In genomic region chr9:20532584-20532983, GRCh38 we compare ENCODE assay signal across 17 cellular contexts.
"Had no signal": no experiment of that assay in that cellular context is flagged by ENCODE, and none has a peak within 500 bp of the region (broad histone marks: within the 10 kb centered on the region; RNA-seq: fewer than 3 reads in every experiment).

No MANE protein-coding gene starts in this region.

- ATAC-seq: foreskin keratinocyte; left colon; naive thymus-derived CD8-positive, alpha-beta T cell; right cardiac atrium; stimulated activated memory B cell treated with anti-CD40 and anti-IgM and Interleukin-4, amounts not matched to agents 10 μg/mL and 1 μg/mL and 100 μg/mL, for 72 hours had no signal

- DNase-seq: cerebellar nuclear complex; endodermal cell; erythroblast; foreskin keratinocyte; kidney; left colon; mammary epithelial cell; naive thymus-derived CD8-positive, alpha-beta T cell; nucleus accumbens; ovary; right cardiac atrium; spleen; stimulated activated CD4-positive, alpha-beta T cell treated with anti-CD3 and anti-CD28 coated beads, Interleukin-15, amount 100 ng/mL, for 24 hours; stimulated activated CD4-positive, alpha-beta T cell treated with anti-CD3 and anti-CD28 coated beads, Interleukin-1b, Interleukin-23, amount 100 ng/mL, for 48 hours; stimulated activated CD4-positive, alpha-beta T cell treated with anti-CD3 and anti-CD28 coated beads, Interleukin-4, amount 100 ng/mL, for 24 hours; trophoblast cell had no signal
